Comparison of ENCODE assay signal across 14 cellular contexts in the genomic region with DNA sequence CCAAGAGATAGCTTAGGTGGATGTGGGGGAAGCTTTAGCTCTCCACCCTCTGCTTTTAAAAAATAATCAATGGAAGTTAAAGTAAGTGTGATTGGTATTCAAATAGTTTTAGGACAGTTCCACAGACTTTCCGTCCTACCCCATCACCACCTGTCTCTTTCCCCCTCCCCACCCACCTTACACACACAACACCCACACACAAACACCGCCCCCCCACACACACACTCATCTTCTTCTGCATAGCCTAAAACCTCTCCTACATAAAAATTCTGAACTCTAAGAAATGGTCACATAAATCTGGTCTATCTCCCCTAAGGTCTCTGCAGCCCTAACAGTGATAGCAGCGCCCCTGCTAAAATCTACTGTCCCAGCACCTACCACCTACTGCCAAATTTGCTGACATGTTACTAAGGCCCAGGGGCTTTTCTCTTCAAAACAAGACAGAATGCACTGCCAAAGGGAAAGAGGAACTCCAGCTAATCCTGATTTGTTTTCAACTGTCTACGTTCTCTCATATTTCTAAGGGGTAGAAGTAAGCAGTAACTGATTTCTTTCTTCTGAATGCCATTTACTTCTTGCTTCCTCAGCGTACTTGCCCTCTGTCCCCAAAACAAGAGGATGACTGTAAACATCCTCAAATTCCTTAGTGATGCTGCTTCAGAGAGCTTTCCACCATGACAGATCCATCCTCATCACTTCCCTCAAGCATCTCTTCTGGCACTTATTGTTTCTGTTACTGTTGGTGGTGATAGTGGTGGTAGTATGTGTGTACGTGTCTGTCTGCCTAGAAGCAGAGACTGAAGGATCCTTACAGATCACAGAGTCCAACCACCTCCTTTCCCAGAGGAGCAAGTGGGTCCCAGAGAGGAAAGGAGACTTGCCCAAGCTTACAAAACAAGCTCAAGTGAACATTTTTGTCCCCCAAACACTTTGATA. TPM values are rescaled to one million over a fixed set of nuclear protein-coding genes. Genes with fewer than 3 reads are reported as not detected.
DNase-seq lines count a peak whose midpoint lies in the region; ATAC-seq and TF ChIP-seq lines count a peak whose summit lies in the region.
"Had no signal": no experiment of that assay in that cellular context is flagged by ENCODE, and none has a peak within 500 bp of the region (broad histone marks: within the 10 kb centered on the region; RNA-seq: fewer than 3 reads in every experiment).

No MANE protein-coding gene starts in this region.

- no peaks in the 10 kb centered on the region for H3K9me3 ChIP-seq in CD8-positive, alpha-beta memory T cell (ENCODE audit: low read length)
- H3K9me3 ChIP-seq in suprapubic skin, result no peaks in the 10 kb centered on the region
- H3K9me3 ChIP-seq: esophagus muscularis mucosa had no signal

- ATAC-seq in activated T-cell treated with anti-CD3 and anti-CD28 coated beads, Interleukin-2, amount 50 U/mL, for 4 hours, result no peak
- ATAC-seq in memory B cell (ENCODE audit: low read depth) (no peak), GM19397 (IDR thresholded peaks at IDR 0.05; ENCODE audit: unreplicated experiment) (no peak)
- ATAC-seq: Right ventricle myocardium inferior had no signal

- peaks cover 3% of the 10 kb centered on the region for H3K36me3 ChIP-seq in CD8-positive, alpha-beta memory T cell (ENCODE audit: insufficient read depth, low read length)
- H3K36me3 ChIP-seq in suprapubic skin, result peaks cover 4% of the 10 kb centered on the region

- H3K36me3 Mint-ChIP-seq in CD8-positive, alpha-beta memory T cell, result peaks cover 3 to 19% (median 4%) of the 10 kb centered on the region in 3 donors
- H3K36me3 Mint-ChIP-seq in activated T-cell treated with anti-CD3 and anti-CD28 coated beads, Interleukin-2, amount 50 U/mL, for 4 hours (ENCODE audit: insufficient read depth), result peaks cover 13% of the 10 kb centered on the region
- peaks cover 8% of the 10 kb centered on the region for H3K36me3 Mint-ChIP-seq in memory B cell

- H3K9me3 Mint-ChIP-seq in CD8-positive, alpha-beta memory T cell, result no peaks in the 10 kb centered on the region
- no peaks in the 10 kb centered on the region for H3K9me3 Mint-ChIP-seq in activated T-cell treated with anti-CD3 and anti-CD28 coated beads, Interleukin-2, amount 50 U/mL, for 4 hours
- no peaks in the 10 kb centered on the region for H3K9me3 Mint-ChIP-seq in memory B cell

- CTCF ChIA-PET in CD8-positive, alpha-beta memory T cell (lab: Charles Lee), result interaction anchor here (0.8 to 7.5 kb wide), 5 partner anchors 7 to 72 kb away, joined by 4 to 37 read pairs (median 6); no protein-coding TSS in a partner anchor

- DNase-seq in CD1c-positive myeloid dendritic cell (ENCODE audit: extremely low spot score) (peak; percentile 29), memory B cell (ENCODE audit: low spot score in 2 of 2) (no peak), superior temporal gyrus (ENCODE audit: extremely low spot score) (no peak), suprapubic skin (ENCODE audit: low spot score in 2 of 2) (no peak), NCI-H2171 (lab: John Stamatoyannopoulos, UW) (no peak)
- DNase-seq in CD8-positive, alpha-beta memory T cell, result no peak
- peak; percentile 24 for DNase-seq in activated T-cell treated with anti-CD3 and anti-CD28 coated beads, Interleukin-2, amount 50 U/mL, for 4 hours
- DNase-seq: mesendoderm, NCI-H146, NCI-H69 had no signal

- H3K4me1 Mint-ChIP-seq in CD8-positive, alpha-beta memory T cell, result peaks cover 62 to 72% (median 67%) of the 10 kb centered on the region in 3 donors
- H3K4me1 Mint-ChIP-seq in activated T-cell treated with anti-CD3 and anti-CD28 coated beads, Interleukin-2, amount 50 U/mL, for 4 hours (ENCODE audit: low read depth), result peaks cover 66% of the 10 kb centered on the region
- peaks cover 12% of the 10 kb centered on the region for H3K4me1 Mint-ChIP-seq in memory B cell

- H3K4me3 Mint-ChIP-seq in CD8-positive, alpha-beta memory T cell, result peak overlapping the region in 6 of 7 donors; percentile 5 to 62 (median 27)
- no peak overlapping the region for H3K4me3 Mint-ChIP-seq in activated T-cell treated with anti-CD3 and anti-CD28 coated beads, Interleukin-2, amount 50 U/mL, for 4 hours
- no peak overlapping the region for H3K4me3 Mint-ChIP-seq in memory B cell

- no peak for TF ChIP-seq EP300 in suprapubic skin (IDR thresholded peaks at IDR 0.05)

- H3K4me1 ChIP-seq in CD8-positive, alpha-beta memory T cell (ENCODE audit: insufficient read depth, low read length), result peaks cover 41% of the 10 kb centered on the region
- H3K4me1 ChIP-seq in suprapubic skin, result peaks cover 36% of the 10 kb centered on the region

- TF ChIP-seq CTCF in suprapubic skin (IDR thresholded peaks at IDR 0.05), result no peak

- WGBS in suprapubic skin, result 70% methylated on average over 6 of the region's 6 CpGs

- no peak overlapping the region for H3K27ac ChIP-seq in CD8-positive, alpha-beta memory T cell (ENCODE audit: low read depth, low read length)
- no peak overlapping the region for H3K27ac ChIP-seq in suprapubic skin
- H3K27ac ChIP-seq: esophagus muscularis mucosa, VCaP had no signal

- peaks cover 0 to 1% of the 10 kb centered on the region in 2 donors for H3K27me3 Mint-ChIP-seq in CD8-positive, alpha-beta memory T cell
- no peaks in the 10 kb centered on the region for H3K27me3 Mint-ChIP-seq in activated T-cell treated with anti-CD3 and anti-CD28 coated beads, Interleukin-2, amount 50 U/mL, for 4 hours (ENCODE audit: low read depth)
- H3K27me3 Mint-ChIP-seq in memory B cell, result no peaks in the 10 kb centered on the region

- no peak overlapping the region for H3K4me3 ChIP-seq in CD8-positive, alpha-beta memory T cell (ENCODE audit: low read length)
- no peak overlapping the region for H3K4me3 ChIP-seq in suprapubic skin
- H3K4me3 ChIP-seq: esophagus muscularis mucosa had no signal

- H3K27me3 ChIP-seq in CD8-positive, alpha-beta memory T cell (ENCODE audit: insufficient read depth, low read length, poor library complexity, severe bottlenecking), result no peaks in the 10 kb centered on the region
- H3K27me3 ChIP-seq in suprapubic skin, result no peaks in the 10 kb centered on the region
- H3K27me3 ChIP-seq: esophagus muscularis mucosa had no signal

- no peak for TF ChIP-seq POLR2A in suprapubic skin (IDR thresholded peaks at IDR 0.05)

- H3K27ac Mint-ChIP-seq in CD8-positive, alpha-beta memory T cell, result peak overlapping the region; percentile 60 to 98 (median 90)
- peak overlapping the region; percentile 50 for H3K27ac Mint-ChIP-seq in memory B cell

- POLR2A ChIA-PET in CD8-positive, alpha-beta memory T cell (lab: Charles Lee), result interaction anchor here (0.6 to 1.6 kb wide), 4 partner anchors 11 to 195 kb away, joined by 3 to 8 read pairs (median 6); no protein-coding TSS in a partner anchor

RNA-seq across cellular contexts. Expression of a gene that starts 56.8 kb away (rescaled TPM):
- 10 to 100 TPM; 19.5 to 19.6 TPM for total RNA-seq in CD8-positive, alpha-beta memory T cell
- polyA plus RNA-seq in CD8-positive, alpha-beta memory T cell, result 32.8 TPM
- 10 to 100 TPM; 19.7 to 20.7 (median 20.1) TPM for total RNA-seq in activated T-cell treated with anti-CD3 and anti-CD28 coated beads, Interleukin-2, amount 50 U/mL, for 4 hours
- 10 to 100 TPM; 20.8 to 25.7 (median 22.9) TPM for total RNA-seq in suprapubic skin

Comparison
In these comparisons a context has a peak if more than half of its experiments do, and no peak if none do; other contexts are left out.
1. DNase-seq: peak in CD1c-positive myeloid dendritic cell (single experiment) and activated T-cell treated with anti-CD3 and anti-CD28 coated beads, Interleukin-2, amount 50 U/mL, for 4 hours (single experiment); none in CD8-positive, alpha-beta memory T cell (0 of 5), memory B cell (0 of 2), superior temporal gyrus (single experiment), suprapubic skin (0 of 2) and NCI-H2171 (single experiment).
2. H3K4me3 Mint-ChIP-seq: peak in CD8-positive, alpha-beta memory T cell (6 of 7); none in activated T-cell treated with anti-CD3 and anti-CD28 coated beads, Interleukin-2, amount 50 U/mL, for 4 hours (single experiment) and memory B cell (single experiment).